In genomic region chr6:43990627-43991619, GRCh38 we compare ENCODE assay signal across 1 cellular context.
TF ChIP-seq lines count a peak whose summit lies in the region.

No MANE protein-coding gene starts in this region.

TF ChIP-seq in HepG2, 621 proteins besides CTCF, POLR2A, EP300 and RAD21 (continued from another document and continues in another):
- peak; percentile 86 for TF ChIP-seq ZNF407 (CRISPR knock-in tag; IDR thresholded peaks at IDR 0.05; ENCODE audit: not compliant biosample characterization)
- peak; percentile 92; the same call in 1 of the 2 replicates for TF ChIP-seq ZNF557 (CRISPR knock-in tag; IDR thresholded peaks at IDR 0.05)
- peak; percentile 66 for TF ChIP-seq GABPB1 (CRISPR knock-in tag; IDR thresholded peaks at IDR 0.05)
- no peak for TF ChIP-seq ATRX (CRISPR knock-in tag; IDR thresholded peaks at IDR 0.05; ENCODE audit: borderline replicate concordance)
- TF ChIP-seq NFE2L1 (CRISPR knock-in tag; IDR thresholded peaks at IDR 0.05; ENCODE audit: borderline replicate concordance), result no peak
- TF ChIP-seq FOXJ3 (CRISPR knock-in tag; IDR thresholded peaks at IDR 0.05; ENCODE audit: borderline replicate concordance), result peak; percentile 98
- TF ChIP-seq HNRNPK (IDR thresholded peaks at IDR 0.05; ENCODE audit: low read depth, low read length, poor library complexity, severe bottlenecking), result no peak
- TF ChIP-seq PRDM4 (CRISPR knock-in tag; IDR thresholded peaks at IDR 0.05; ENCODE audit: borderline replicate concordance), result no peak
- no peak for TF ChIP-seq ZNF570 (CRISPR knock-in tag; IDR thresholded peaks at IDR 0.05; ENCODE audit: borderline replicate concordance)
- no peak for TF ChIP-seq ZNF180 (CRISPR knock-in tag; IDR thresholded peaks at IDR 0.05; ENCODE audit: borderline replicate concordance, low read depth)
- TF ChIP-seq RELA (CRISPR knock-in tag; IDR thresholded peaks at IDR 0.05), result no peak
- TF ChIP-seq TFDP1 (CRISPR knock-in tag; IDR thresholded peaks at IDR 0.05; ENCODE audit: borderline replicate concordance), result peak; percentile 39; the same call in 1 of the 2 replicates
- no peak for TF ChIP-seq CAMTA2 (CRISPR knock-in tag; IDR thresholded peaks at IDR 0.05; ENCODE audit: borderline replicate concordance)
- no peak for TF ChIP-seq ZNF30 (CRISPR knock-in tag; IDR thresholded peaks at IDR 0.05)
- no peak for TF ChIP-seq GLMP (CRISPR knock-in tag; IDR thresholded peaks at IDR 0.05; ENCODE audit: borderline replicate concordance)
- no peak for TF ChIP-seq ZBTB21 (CRISPR knock-in tag; IDR thresholded peaks at IDR 0.05)
- peak; percentile 77 for TF ChIP-seq ZMYM2 (CRISPR knock-in tag; IDR thresholded peaks at IDR 0.05)
- TF ChIP-seq SNAPC2 (CRISPR knock-in tag; IDR thresholded peaks at IDR 0.05), result peak; percentile 75; the same call in 1 of the 2 replicates
- 0 out of 2 replicates have a peak, but pooled peaks have one; percentile 62 for TF ChIP-seq ZNF646 (CRISPR knock-in tag; IDR thresholded peaks at IDR 0.05)
- TF ChIP-seq ZNF790 (CRISPR knock-in tag; IDR thresholded peaks at IDR 0.05; ENCODE audit: borderline replicate concordance), result peak; percentile 78; the same call in 1 of the 2 replicates
- no peak for TF ChIP-seq ZNF326 (CRISPR knock-in tag; IDR thresholded peaks at IDR 0.05; ENCODE audit: borderline replicate concordance)
- TF ChIP-seq ZFY (CRISPR knock-in tag; IDR thresholded peaks at IDR 0.05), result peak; percentile 81
- TF ChIP-seq ZNF543 (CRISPR knock-in tag; IDR thresholded peaks at IDR 0.05), result peak; percentile 93
- peak; percentile 22; the same call in 1 of the 2 replicates for TF ChIP-seq KMT2B (CRISPR knock-in tag; IDR thresholded peaks at IDR 0.05)
- no peak for TF ChIP-seq GTF2F1 (IDR thresholded peaks at IDR 0.05; ENCODE audit: low read length)
- no peak for TF ChIP-seq SATB2 (CRISPR knock-in tag; IDR thresholded peaks at IDR 0.05)
- peak; percentile 69 for TF ChIP-seq ELF3 (CRISPR knock-in tag; IDR thresholded peaks at IDR 0.05)
- TF ChIP-seq UBTF (CRISPR knock-in tag; IDR thresholded peaks at IDR 0.05), result no peak; the same call in none of the 2 replicates
- TF ChIP-seq CSRNP2 (CRISPR knock-in tag; conservative IDR thresholded peaks at IDR 0.05; ENCODE audit: low read depth), result no peak
- TF ChIP-seq KLF11 (CRISPR knock-in tag; IDR thresholded peaks at IDR 0.05), result no peak; the same call in none of the 2 replicates
